ENCODE assay signal across 1 cellular context in the genomic region with DNA sequence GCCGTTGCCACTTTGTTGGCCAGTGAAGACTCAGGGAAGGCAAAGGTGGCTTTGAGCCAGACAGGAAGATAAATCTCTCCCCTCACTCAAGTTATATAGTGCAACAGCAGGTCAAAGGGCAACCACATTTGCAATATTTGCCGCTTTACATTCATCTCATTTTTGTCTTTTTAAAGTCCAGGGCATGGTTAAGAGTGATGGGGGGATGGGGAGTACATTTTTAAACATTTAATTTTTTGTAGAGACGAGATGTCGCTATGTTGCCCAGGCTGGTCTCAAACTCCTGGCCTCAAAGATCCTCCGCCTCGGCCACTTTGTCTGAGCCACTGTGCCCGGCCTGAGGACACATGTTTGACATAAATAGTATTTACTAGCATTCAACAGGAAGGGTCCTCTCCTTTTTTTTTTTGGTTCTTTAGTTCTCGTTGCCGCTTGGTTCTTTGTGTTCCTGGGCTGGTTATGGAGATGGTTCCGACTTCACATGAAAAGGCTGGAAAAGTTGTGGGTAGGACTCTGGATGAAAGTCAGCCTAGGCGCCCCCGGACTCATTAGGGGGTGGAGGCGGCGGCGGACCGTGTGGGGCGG.
TF ChIP-seq lines count a peak whose summit lies in the region.

No MANE protein-coding gene starts in this region.

TF ChIP-seq in HCT116, 20 proteins besides CTCF, POLR2A, EP300 and RAD21 (continued from another document):
- TF ChIP-seq POLR2AphosphoS5 (IDR thresholded peaks at IDR 0.05; ENCODE audit: low read depth, low read length) (no peak), TCF7L2 (IDR thresholded peaks at IDR 0.05; ENCODE audit: borderline replicate concordance, extremely low read depth, insufficient read depth, insufficient read length) (no peak), JUND (IDR thresholded peaks at IDR 0.05) (no peak), ZFX (IDR thresholded peaks at IDR 0.05) (no peak), EZH2 (IDR thresholded peaks at IDR 0.05) (no peak), YY1 (IDR thresholded peaks at IDR 0.05; ENCODE audit: extremely low read depth, insufficient replicate concordance, low read depth, low read length) (no peak), SP1 (IDR thresholded peaks at IDR 0.05; ENCODE audit: low read depth) (no peak), ELF1 (IDR thresholded peaks at IDR 0.05; ENCODE audit: borderline replicate concordance, low read depth) (no peak)
